Comparison of ENCODE assay signal across 9 cellular contexts in genomic region chr1:39649786-39650185, GRCh38. TPM values are rescaled to one million over a fixed set of nuclear protein-coding genes. Genes with fewer than 3 reads are reported as not detected.
"Had no signal": no experiment of that assay in that cellular context is flagged by ENCODE, and none has a peak within 500 bp of the region (broad histone marks: within the 10 kb centered on the region; RNA-seq: fewer than 3 reads in every experiment).

No MANE protein-coding gene starts in this region.

- ATAC-seq: GM23338, K562 had no signal

- H3K27ac Mint-ChIP-seq: GM23338, H9 had no signal

- H3K4me3 ChIP-seq: GM23338, K562 had no signal

- H3K27ac ChIP-seq: HL-60 had no signal

- DNase-seq: H9, HCEC 1CT, IMR-90 had no signal

- FAIRE-seq: H1, H54, K562 had no signal

- H3K4me3 Mint-ChIP-seq: GM23338, H9 had no signal

- H3K9me3 Mint-ChIP-seq: GM23338, H9 had no signal

RNA-seq across cellular contexts. Expression of gene HEYL, which starts 10.3 kb away (rescaled TPM):
- total RNA-seq: HT1080, IMR-90 had no signal

RNA-seq across cellular contexts. Expression of gene NT5C1A, which starts 22.1 kb away (rescaled TPM):
- total RNA-seq: GM23338, H1, H9, HT1080, IMR-90, K562 had no signal

RNA-seq across cellular contexts. Expression of gene HPCAL4, which starts 41.4 kb away (rescaled TPM):
- total RNA-seq: HT1080, IMR-90 had no signal
